23 cellular contexts compared by ENCODE assay signal in genomic region chr6:38400764-38401163, GRCh38.
"Had no signal": no experiment of that assay in that cellular context is flagged by ENCODE, and none has a peak within 500 bp of the region (broad histone marks: within the 10 kb centered on the region; RNA-seq: fewer than 3 reads in every experiment).

No MANE protein-coding gene starts in this region.

- H3K4me3 ChIP-seq: left lung, lung, mucosa of descending colon, ovary, right atrium auricular region, right lobe of liver, skin epidermis, tibial nerve, uterus had no signal

- H3K9me3 ChIP-seq: left lung, mucosa of descending colon, ovary, right atrium auricular region, right lobe of liver, tibial nerve, uterus had no signal

- H3K27ac ChIP-seq: left lung, ovary, right atrium auricular region, right lobe of liver, skin epidermis, tibial nerve, uterus had no signal

- H3K36me3 ChIP-seq: left lung, ovary, right atrium auricular region, right lobe of liver, tibial nerve, uterus had no signal

- ATAC-seq: left colon; left lung; mucosa of descending colon; naive thymus-derived CD4-positive, alpha-beta T cell; natural killer cell treated with Interleukin-12 subunit alpha and Interleukin-12 subunit beta and Interleukin-15 and Interleukin-18, amount 100 ng/mL, for 72 hours; right lobe of liver; stimulated activated effector memory CD8-positive, alpha-beta T cell treated with anti-CD3 and anti-CD28 coated beads, Interleukin-12 subunit alpha, Interleukin-12 subunit beta, amount 100 ng/mL, for 72 hours had no signal

- H3K27me3 ChIP-seq: left lung, ovary, right atrium auricular region, right lobe of liver, tibial nerve, uterus had no signal

- H3K4me1 ChIP-seq: uterus had no signal

- DNase-seq: hippocampal formation; immature natural killer cell; kidney; left colon; left lung; midbrain; mucosa of descending colon; naive thymus-derived CD4-positive, alpha-beta T cell; ovary; right lobe of liver; stimulated activated CD4-positive, alpha-beta T cell treated with anti-CD3 and anti-CD28 coated beads, Interleukin-12 subunit alpha, Interleukin-12 subunit beta, amount 100 ng/mL, for 4 hours; stimulated activated CD4-positive, alpha-beta T cell treated with anti-CD3 and anti-CD28 coated beads, Interleukin-15, amount 100 ng/mL, for 24 hours; stimulated activated CD4-positive, alpha-beta T cell treated with anti-CD3 and anti-CD28 coated beads, Interleukin-2, amount 100 ng/mL, for 24 hours; stimulated activated CD4-positive, alpha-beta T cell treated with anti-CD3 and anti-CD28 coated beads, Interleukin-4, amount 100 ng/mL, for 1 hour; stimulated activated naive CD4-positive, alpha-beta T cell; substantia nigra; uterus had no signal
